ENCODE assay signal across 8 cellular contexts in genomic region chr10:69451209-69451783, GRCh38. TPM values are rescaled to one million over a fixed set of nuclear protein-coding genes. Genes with fewer than 3 reads are reported as not detected.
DNase-seq lines count a peak whose midpoint lies in the region; ATAC-seq and TF ChIP-seq lines count a peak whose summit lies in the region.

Gene TSPAN15 (plus strand): TSS chr10:69451465. CDS start chr10:69451595, 130 bp downstream.

- peak; percentile 93 for ATAC-seq in GM18498 (IDR thresholded peaks at IDR 0.05; ENCODE audit: unreplicated experiment)
- ATAC-seq in HG03025 (IDR thresholded peaks at IDR 0.05; ENCODE audit: low FRiP score, unreplicated experiment), result peak; percentile 81

- DNase-seq in NCI-H2196 treated with DMSO at 0.1 percent for 48 hours (lab: John Stamatoyannopoulos, UW; ENCODE audit: unreplicated experiment) (peak; percentile 31), cerebellar nuclear complex (lab: John Stamatoyannopoulos, UW) (peak; percentile 36 to 93), kidney epithelial cell (ENCODE audit: low read depth) (no peak), epidermal melanocyte (ENCODE audit: insufficient read length, low spot score) (no peak)
- peak; percentile 70 to 73 for DNase-seq in activated CD4-positive, alpha-beta T cell treated with anti-CD3 and anti-CD28 coated beads for 24 hours (ENCODE audit: low read depth in 2 of 2)
- peak; percentile 53 to 77 (median 68) for DNase-seq in stimulated activated CD4-positive, alpha-beta T cell treated with anti-CD3 and anti-CD28 coated beads, Interleukin-12 subunit alpha, Interleukin-12 subunit beta, amount 100 ng/mL, for 48 hours (ENCODE audit: low read depth in 2 of 3, low spot score in 1 of 3)

- H3K36me3 ChIP-seq in kidney epithelial cell (ENCODE audit: control insufficient read depth, insufficient read depth, low read length), result no peaks in the 10 kb centered on the region

- TF ChIP-seq CTCF in kidney epithelial cell (IDR thresholded peaks at IDR 0.05; ENCODE audit: insufficient read depth, low read length, poor library complexity, severe bottlenecking), result no peak

- H3K4me3 ChIP-seq in kidney epithelial cell (ENCODE audit: low read depth, low read length), result peak within 1 kb of the TSS; percentile 63

- H3K27me3 ChIP-seq in kidney epithelial cell (ENCODE audit: control insufficient read depth, insufficient read depth, low read length), result peaks cover 2% of the 10 kb centered on the region

RNA-seq across cellular contexts. Expression of gene TSPAN15, which starts in this region (rescaled TPM):
- total RNA-seq in kidney epithelial cell, result 19.4 and 22.4 TPM in 2 replicates

Comparison
In these comparisons a context has a peak if more than half of its experiments do, and no peak if none do; other contexts are left out.
1. DNase-seq: peak in NCI-H2196 treated with DMSO at 0.1 percent for 48 hours (single experiment), activated CD4-positive, alpha-beta T cell treated with anti-CD3 and anti-CD28 coated beads for 24 hours (2 of 2), cerebellar nuclear complex (2 of 2) and stimulated activated CD4-positive, alpha-beta T cell treated with anti-CD3 and anti-CD28 coated beads, Interleukin-12 subunit alpha, Interleukin-12 subunit beta, amount 100 ng/mL, for 48 hours (3 of 3); none in kidney epithelial cell (single experiment) and epidermal melanocyte (single experiment).